1 cellular context compared by ENCODE assay signal in genomic region chr6:106085687-106085983, GRCh38.
TF ChIP-seq lines count a peak whose summit lies in the region.

No MANE protein-coding gene starts in this region.

TF ChIP-seq in SK-N-SH treated with all-trans-retinoic acid at 6 μM for 48 hours, 23 proteins besides CTCF, POLR2A, EP300 and RAD21 (continued from another document):
- TF ChIP-seq CSRNP3 (CRISPR knock-in tag; IDR thresholded peaks at IDR 0.05), result no peak
- TF ChIP-seq POU6F1 (CRISPR knock-in tag; IDR thresholded peaks at IDR 0.05; ENCODE audit: borderline replicate concordance, low read depth), result no peak
- no peak for TF ChIP-seq ESRRG (CRISPR knock-in tag; IDR thresholded peaks at IDR 0.05)
- no peak for TF ChIP-seq OSR1 (CRISPR knock-in tag; IDR thresholded peaks at IDR 0.05)
- no peak for TF ChIP-seq ZNF565 (CRISPR knock-in tag; conservative IDR thresholded peaks at IDR 0.05; ENCODE audit: low read depth)
- TF ChIP-seq TSHZ2 (CRISPR knock-in tag; IDR thresholded peaks at IDR 0.05), result no peak
- TF ChIP-seq ZFP30 (CRISPR knock-in tag; IDR thresholded peaks at IDR 0.05), result no peak
